19 cellular contexts compared by ENCODE assay signal in genomic region chr14:30708157-30708556, GRCh38.
A peak's percentile ranks its signal among the peaks of the same experiment; 100 is the strongest.
DNase-seq lines count a peak whose midpoint lies in the region; ATAC-seq and TF ChIP-seq lines count a peak whose summit lies in the region.
"Had no signal": no experiment of that assay in that cellular context is flagged by ENCODE, and none has a peak within 500 bp of the region (broad histone marks: within the 10 kb centered on the region; RNA-seq: fewer than 3 reads in every experiment).

No MANE protein-coding gene starts in this region.

- intact Hi-C loops in Right ventricle myocardium inferior (cut with DNase I) (no loop called here), left ventricle myocardium superior (cut with micrococcal nuclease) (no loop called here), breast epithelium (cut with DNase I; ENCODE audit: low total_unique reads) (no loop called here), head of caudate nucleus (cut with DNase I) (no loop called here)

- no peaks in the 10 kb centered on the region for H3K4me1 Mint-ChIP-seq in endodermal cell
- peaks cover 4% of the 10 kb centered on the region for H3K4me1 Mint-ChIP-seq in progenitor cell of endocrine pancreas (ENCODE audit: low read depth)

- H3K9me3 ChIP-seq in endodermal cell (ENCODE audit: control insufficient read depth, low read length) (no peaks in the 10 kb centered on the region), breast epithelium (no peaks in the 10 kb centered on the region)
- H3K9me3 ChIP-seq: A549; BLaER1 treated with 17β-estradiol and CSF1 and Interleukin-3, amounts not matched to agents 10 nM and 100 nM had no signal

- H3K27ac ChIP-seq in endodermal cell (ENCODE audit: low read depth, low read length) (no peak overlapping the region), breast epithelium (peak overlapping the region in 1 of 2 donors; percentile 0)
- H3K27ac ChIP-seq: A549; BLaER1 treated with 17β-estradiol and CSF1 and Interleukin-3, amounts not matched to agents 10 nM and 100 nM had no signal

- H3K4me1 ChIP-seq in endodermal cell (ENCODE audit: control insufficient read depth, insufficient read depth, low read length) (no peaks in the 10 kb centered on the region), breast epithelium (no peaks in the 10 kb centered on the region)
- H3K4me1 ChIP-seq: A549; BLaER1 treated with 17β-estradiol and CSF1 and Interleukin-3, amounts not matched to agents 10 nM and 100 nM had no signal

- H3K4me3 ChIP-seq in NB4 (ENCODE audit: low read depth, low read length) (no peak overlapping the region), endodermal cell (ENCODE audit: low read length) (no peak overlapping the region), breast epithelium (no peak overlapping the region)
- H3K4me3 ChIP-seq: A549; BLaER1 treated with 17β-estradiol and CSF1 and Interleukin-3, amounts not matched to agents 10 nM and 100 nM had no signal

- H3K36me3 ChIP-seq in endodermal cell (ENCODE audit: control insufficient read depth, insufficient read depth, low read length), result peaks cover 73% of the 10 kb centered on the region
- no peaks in the 10 kb centered on the region for H3K36me3 ChIP-seq in breast epithelium

- H3K27me3 Mint-ChIP-seq in endodermal cell (ENCODE audit: insufficient read depth), result no peaks in the 10 kb centered on the region
- no peaks in the 10 kb centered on the region for H3K27me3 Mint-ChIP-seq in progenitor cell of endocrine pancreas

- H3K4me3 Mint-ChIP-seq in endodermal cell (no peak overlapping the region), progenitor cell of endocrine pancreas (ENCODE audit: low read depth) (no peak overlapping the region)
- H3K4me3 Mint-ChIP-seq: CD8-positive, alpha-beta T cell had no signal

- no peak overlapping the region for H3K9ac ChIP-seq in endodermal cell (ENCODE audit: extremely low read depth, low read length, poor library complexity, severe bottlenecking)
- H3K9ac ChIP-seq: BLaER1 treated with 17β-estradiol and CSF1 and Interleukin-3, amounts not matched to agents 10 nM and 100 nM had no signal

- TF ChIP-seq CTCF in NB4 (IDR thresholded peaks at IDR 0.05; ENCODE audit: low read depth, low read length) (no peak), endodermal cell (conservative IDR thresholded peaks at IDR 0.05) (peak; percentile 64), progenitor cell of endocrine pancreas (IDR thresholded peaks at IDR 0.05; ENCODE audit: unreplicated experiment) (no peak), breast epithelium (IDR thresholded peaks at IDR 0.05) (no peak)

- no peaks in the 10 kb centered on the region for H3K9me3 Mint-ChIP-seq in endodermal cell
- H3K9me3 Mint-ChIP-seq in progenitor cell of endocrine pancreas (ENCODE audit: low read depth), result no peaks in the 10 kb centered on the region
- H3K9me3 Mint-ChIP-seq: CD8-positive, alpha-beta T cell had no signal

- DNase-seq in Right ventricle myocardium inferior (ENCODE audit: missing footprints) (peak; percentile 4), left ventricle myocardium superior (no peak), NB4 (ENCODE audit: low read depth) (peak; percentile 2), endodermal cell (peak; percentile 60), progenitor cell of endocrine pancreas (ENCODE audit: low spot score, unreplicated experiment) (no peak), GM19238 (ENCODE audit: insufficient read length, low spot score) (no peak), breast epithelium (ENCODE audit: low spot score in 2 of 2) (no peak), head of caudate nucleus (no peak)
- DNase-seq: Calu3; CD8-positive, alpha-beta T cell; HCEC 1CT; MV-4-11; NCI-H1417 treated with DMSO at 0.1 percent for 48 hours; NCI-H1930; NCI-H446 treated with DMSO at 0.1 percent for 48 hours; SIG-M5; T-helper 1 cell had no signal

- ATAC-seq in Right ventricle myocardium inferior (no peak), left ventricle myocardium superior (no peak)
- ATAC-seq: CD8-positive, alpha-beta T cell had no signal

- no peak for TF ChIP-seq POLR2A in NB4 (IDR thresholded peaks at IDR 0.05; ENCODE audit: extremely low read depth, insufficient read length)
- no peak for TF ChIP-seq POLR2A in breast epithelium (IDR thresholded peaks at IDR 0.05)

- H3K27ac Mint-ChIP-seq in endodermal cell (no peak overlapping the region), progenitor cell of endocrine pancreas (peak overlapping the region; percentile 8)
- H3K27ac Mint-ChIP-seq: CD8-positive, alpha-beta T cell had no signal

- 86% methylated on average over 2 of the region's 2 CpGs; no CpG with 5 or more reads in 1 of the 2 experiments for WGBS in endodermal cell (ENCODE audit: insufficient coverage in 1 of 2, insufficient read length in 1 of 2), 2 experiments

- H3K36me3 Mint-ChIP-seq in endodermal cell (ENCODE audit: low read depth) (peaks cover 28% of the 10 kb centered on the region), progenitor cell of endocrine pancreas (ENCODE audit: insufficient read depth) (peaks cover 16% of the 10 kb centered on the region)

- H3K27me3 ChIP-seq in endodermal cell (ENCODE audit: control insufficient read depth, insufficient read depth, low read length, poor library complexity, severe bottlenecking) (no peaks in the 10 kb centered on the region), breast epithelium (no peaks in the 10 kb centered on the region)
- H3K27me3 ChIP-seq: BLaER1 treated with 17β-estradiol and CSF1 and Interleukin-3, amounts not matched to agents 10 nM and 100 nM had no signal

Comparison
In these comparisons a context has a peak if more than half of its experiments do, and no peak if none do; other contexts are left out.
1. DNase-seq: peak in Right ventricle myocardium inferior (single experiment), NB4 (single experiment) and endodermal cell (single experiment); none in left ventricle myocardium superior (single experiment), progenitor cell of endocrine pancreas (single experiment), GM19238 (single experiment), breast epithelium (0 of 2) and head of caudate nucleus (0 of 42).